Comparison of ENCODE assay signal across 8 cellular contexts in the genomic region with DNA sequence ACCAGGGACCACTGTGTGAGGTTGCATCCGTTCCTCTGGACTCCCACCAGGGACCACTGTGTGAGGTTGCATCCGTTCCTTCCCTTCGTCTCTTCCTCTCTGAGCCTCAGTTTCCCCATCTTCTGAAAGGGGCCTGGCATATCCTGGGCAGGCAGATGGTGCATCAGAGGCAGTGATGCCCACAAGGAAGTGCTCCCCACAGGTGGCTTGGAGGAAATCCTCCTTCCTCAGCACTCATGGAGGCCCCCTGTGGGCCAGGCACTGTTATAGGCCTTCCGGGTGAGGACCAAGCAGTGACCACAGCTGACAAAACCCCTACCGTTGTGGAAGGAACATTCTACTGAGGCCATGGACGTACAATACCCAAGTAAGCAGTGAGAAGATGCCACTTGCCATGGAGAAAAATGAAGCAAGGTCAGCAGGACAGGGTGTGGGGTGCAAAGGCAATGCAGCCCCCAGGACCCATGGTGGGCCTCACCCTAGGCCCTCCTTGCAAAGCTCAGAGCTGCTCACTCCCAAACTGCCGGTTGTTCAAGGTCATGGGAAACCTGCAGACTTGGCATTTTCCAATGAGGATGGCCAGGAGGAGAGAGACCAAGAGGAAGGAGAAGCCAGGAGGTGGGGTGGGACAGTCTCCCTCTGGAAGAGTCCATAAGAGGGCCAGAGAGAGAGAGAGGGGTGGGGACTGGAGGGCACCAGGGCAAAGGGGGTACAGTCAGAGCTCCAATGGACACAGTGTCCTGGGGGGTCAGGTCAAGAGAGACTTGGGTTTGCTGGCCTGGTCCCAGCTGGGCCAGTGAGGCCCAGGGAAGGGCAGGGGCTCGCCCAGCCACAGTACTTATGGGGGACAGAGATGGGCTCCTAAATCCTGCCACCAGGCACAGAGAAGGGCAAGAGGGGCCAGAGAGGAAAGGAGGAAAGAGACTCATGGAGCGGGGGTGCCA. TPM values are rescaled to one million over a fixed set of nuclear protein-coding genes. Genes with fewer than 3 reads are reported as not detected.
DNase-seq lines count a peak whose midpoint lies in the region; ATAC-seq and TF ChIP-seq lines count a peak whose summit lies in the region.

No MANE protein-coding gene starts in this region.

- CTCF ChIA-PET in activated CD4-positive, alpha-beta memory T cell treated with anti-CD3 and anti-CD28 coated beads for 36 hours (lab: Charles Lee): interaction anchor here (0.8 to 1.8 kb wide), 4 partner anchors 10 to 438 kb away, joined by 3 to 5 read pairs (median 4); no protein-coding TSS in a partner anchor

- H3K36me3 ChIP-seq in cardiac muscle cell: no peaks in the 10 kb centered on the region

- no peak overlapping the region for H3K27ac Mint-ChIP-seq in activated CD4-positive, alpha-beta memory T cell treated with anti-CD3 and anti-CD28 coated beads for 36 hours

- DNase-seq in Right ventricle myocardium inferior (ENCODE audit: missing footprints) (peak; percentile 41), cardiac septum (ENCODE audit: low spot score) (no peak), cardiac muscle cell (ENCODE audit: low read depth in 1 of 2, low spot score in 1 of 2) (peak; percentile 47 to 57), retinal pigment epithelial cell (ENCODE audit: low read depth) (no peak), occipital lobe (lab: John Stamatoyannopoulos, UW) (no peak), glomerular visceral epithelial cell (ENCODE audit: extremely low spot score) (no peak), epidermal melanocyte (ENCODE audit: insufficient read length, low spot score) (no peak)
- no peak for DNase-seq in activated CD4-positive, alpha-beta memory T cell treated with anti-CD3 and anti-CD28 coated beads for 36 hours

- peak; percentile 14 for ATAC-seq in Right ventricle myocardium inferior

- intact Hi-C loops in Right ventricle myocardium inferior (cut with DNase I) (no loop called here), cardiac septum (cut with DNase I) (loop anchor here (2.0 to 5.0 kb wide), 2 partner anchors 73 to 402 kb away; no protein-coding TSS in a partner anchor)
- intact Hi-C loops in activated CD4-positive, alpha-beta memory T cell treated with anti-CD3 and anti-CD28 coated beads for 36 hours (cut with micrococcal nuclease): no loop called here

- H3K27me3 Mint-ChIP-seq in activated CD4-positive, alpha-beta memory T cell treated with anti-CD3 and anti-CD28 coated beads for 36 hours: peaks cover 20% of the 10 kb centered on the region

- peak overlapping the region; percentile 54 for H3K4me3 Mint-ChIP-seq in activated CD4-positive, alpha-beta memory T cell treated with anti-CD3 and anti-CD28 coated beads for 36 hours

- H3K4me3 ChIP-seq in cardiac muscle cell (no peak overlapping the region), retinal pigment epithelial cell (ENCODE audit: low read length) (no peak overlapping the region)

- H3K36me3 Mint-ChIP-seq in activated CD4-positive, alpha-beta memory T cell treated with anti-CD3 and anti-CD28 coated beads for 36 hours: no peaks in the 10 kb centered on the region

- peak; percentile 56 for TF ChIP-seq CTCF in cardiac muscle cell (IDR thresholded peaks at IDR 0.05; ENCODE audit: low read depth, low read length)
- peak; percentile 65 for TF ChIP-seq CTCF in retinal pigment epithelial cell (conservative IDR thresholded peaks at IDR 0.05; ENCODE audit: low read depth, low read length)

- no peaks in the 10 kb centered on the region for H3K27me3 ChIP-seq in cardiac muscle cell

- peaks cover 7% of the 10 kb centered on the region for H3K9me3 Mint-ChIP-seq in activated CD4-positive, alpha-beta memory T cell treated with anti-CD3 and anti-CD28 coated beads for 36 hours

- H3K27ac ChIP-seq in cardiac muscle cell: peak overlapping the region; percentile 58

- H3K4me1 ChIP-seq in cardiac muscle cell (ENCODE audit: low read depth): peaks cover 17% of the 10 kb centered on the region

- no peaks in the 10 kb centered on the region for H3K9me3 ChIP-seq in cardiac muscle cell (ENCODE audit: low read depth)

- H3K4me1 Mint-ChIP-seq in activated CD4-positive, alpha-beta memory T cell treated with anti-CD3 and anti-CD28 coated beads for 36 hours (ENCODE audit: low read depth): peaks cover 24% of the 10 kb centered on the region

- POLR2A ChIA-PET in activated CD4-positive, alpha-beta memory T cell treated with anti-CD3 and anti-CD28 coated beads for 36 hours (lab: Charles Lee): interaction anchor here (0.8 kb wide), 1 partner anchor 86 kb away, joined by 3 read pairs; no protein-coding TSS in a partner anchor

RNA-seq across cellular contexts. Expression of gene C9orf50, which starts 51.1 kb away (rescaled TPM):
- total RNA-seq in Right ventricle myocardium inferior (not detected), cardiac septum (0.22 TPM), cardiac muscle cell (1.8 and 2.5 TPM in 2 replicates), occipital lobe (not detected)
- total RNA-seq in activated CD4-positive, alpha-beta memory T cell treated with anti-CD3 and anti-CD28 coated beads for 36 hours: not detected
- polyA plus RNA-seq in cardiac muscle cell: 2.9 and 4.3 TPM in 2 replicates

RNA-seq across cellular contexts. Expression of gene NTMT1, which starts 56.2 kb away (rescaled TPM):
- total RNA-seq in Right ventricle myocardium inferior: 72.1 TPM
- total RNA-seq in cardiac septum: 49.5 TPM
- total RNA-seq in activated CD4-positive, alpha-beta memory T cell treated with anti-CD3 and anti-CD28 coated beads for 36 hours: 10 to 100 TPM; 59.9 to 64.6 TPM
- 35.2 and 36.1 TPM in 2 replicates for total RNA-seq in cardiac muscle cell
- 77.6 and 86.0 TPM in 2 replicates for polyA plus RNA-seq in cardiac muscle cell
- 11.2 TPM for total RNA-seq in occipital lobe

Comparison
In these comparisons a context has a peak if more than half of its experiments do, and no peak if none do; other contexts are left out.
1. DNase-seq: peak in Right ventricle myocardium inferior (single experiment) and cardiac muscle cell (2 of 2); none in cardiac septum (single experiment), activated CD4-positive, alpha-beta memory T cell treated with anti-CD3 and anti-CD28 coated beads for 36 hours (single experiment), retinal pigment epithelial cell (single experiment), occipital lobe (single experiment), glomerular visceral epithelial cell (single experiment) and epidermal melanocyte (single experiment).